In genomic region chr7:99422625-99423024, GRCh38 we compare ENCODE assay signal across 23 cellular contexts. TPM values are rescaled to one million over a fixed set of nuclear protein-coding genes. Genes with fewer than 3 reads are reported as not detected.
DNase-seq lines count a peak whose midpoint lies in the region; ATAC-seq and TF ChIP-seq lines count a peak whose summit lies in the region.
"Had no signal": no experiment of that assay in that cellular context is flagged by ENCODE, and none has a peak within 500 bp of the region (broad histone marks: within the 10 kb centered on the region; RNA-seq: fewer than 3 reads in every experiment).

No MANE protein-coding gene starts in this region.

- CTCF ChIA-PET in Caco-2 (lab: Charles Lee) = interaction anchor here (0.6 kb wide), 1 partner anchor 148 kb away, joined by 4 read pairs; no protein-coding TSS in a partner anchor

- H3K27me3 Mint-ChIP-seq in Caco-2 (ENCODE audit: insufficient read depth, unreplicated experiment) = no peaks in the 10 kb centered on the region
- H3K27me3 Mint-ChIP-seq in endothelial cell (ENCODE audit: unreplicated experiment) = peaks cover 2% of the 10 kb centered on the region
- no peaks in the 10 kb centered on the region for H3K27me3 Mint-ChIP-seq in type B pancreatic cell
- H3K27me3 Mint-ChIP-seq: IgD-negative memory B cell; naive thymus-derived CD4-positive, alpha-beta T cell had no signal

- H3K27ac Mint-ChIP-seq in Caco-2 (ENCODE audit: unreplicated experiment) = peak overlapping the region; percentile 28
- H3K27ac Mint-ChIP-seq in endothelial cell (ENCODE audit: unreplicated experiment) = no peak overlapping the region
- no peak overlapping the region for H3K27ac Mint-ChIP-seq in type B pancreatic cell
- H3K27ac Mint-ChIP-seq: activated T-helper 1 cell treated with anti-CD3 and anti-CD28 coated beads, Interleukin-12 subunit alpha, Interleukin-12 subunit beta, Interleukin-2, Interleukin-4 antibody, amounts not matched to agents 30 ng/mL and 10 ng/mL and 1 ng/mL, durations not matched to agents 14 hours and 24 hours and 36 hours had no signal

- H3K9me3 Mint-ChIP-seq in Caco-2 (ENCODE audit: unreplicated experiment) (no peaks in the 10 kb centered on the region), endothelial cell (ENCODE audit: unreplicated experiment) (no peaks in the 10 kb centered on the region), type B pancreatic cell (no peaks in the 10 kb centered on the region)
- H3K9me3 Mint-ChIP-seq: activated naive CD4-positive, alpha-beta T cell treated with anti-CD3 and anti-CD28 coated beads, Interleukin-2, amount 50 U/mL, for 72 hours; activated T-helper 1 cell treated with anti-CD3 and anti-CD28 coated beads, Interleukin-12 subunit alpha, Interleukin-12 subunit beta, Interleukin-2, Interleukin-4 antibody, amounts not matched to agents 30 ng/mL and 10 ng/mL and 1 ng/mL, durations not matched to agents 14 hours and 24 hours and 36 hours; IgD-negative memory B cell had no signal

- H3K4me1 Mint-ChIP-seq in Caco-2 (ENCODE audit: low read depth, unreplicated experiment) = peaks cover 9% of the 10 kb centered on the region
- H3K4me1 Mint-ChIP-seq in endothelial cell (ENCODE audit: unreplicated experiment) = no peaks in the 10 kb centered on the region
- H3K4me1 Mint-ChIP-seq in type B pancreatic cell (ENCODE audit: unreplicated experiment) = no peaks in the 10 kb centered on the region
- H3K4me1 Mint-ChIP-seq: CD14-positive monocyte; naive thymus-derived CD4-positive, alpha-beta T cell had no signal

- H3K36me3 ChIP-seq in Caco-2 (ENCODE audit: control insufficient read depth, insufficient read depth, low read length) = peaks cover 15% of the 10 kb centered on the region

- no peak for TF ChIP-seq CTCF in Caco-2 (IDR thresholded peaks at IDR 0.05; ENCODE audit: insufficient read depth in 1 of 2, low read depth in 1 of 2, low read length in 1 of 2, severe bottlenecking in 1 of 2, unreplicated experiment in 1 of 2)
- TF ChIP-seq CTCF in endothelial cell (IDR thresholded peaks at IDR 0.05; ENCODE audit: unreplicated experiment) = no peak
- TF ChIP-seq CTCF in type B pancreatic cell (conservative IDR thresholded peaks at IDR 0.05) = no peak

- no peaks in the 10 kb centered on the region for H3K27me3 ChIP-seq in Caco-2 (replicated peaks; ENCODE audit: control insufficient read depth, insufficient read depth, low read length)
- H3K27me3 ChIP-seq: dorsolateral prefrontal cortex, right atrium auricular region had no signal

- intact Hi-C loops in Caco-2 (cut with micrococcal nuclease; ENCODE audit: unreplicated experiment) = no loop called here

- BruUV-seq in Caco-2 (replicated peaks; lab: Mats Ljungman, UMichigan) = TSS peak; percentile 10

- POLR2A ChIA-PET in Caco-2 (lab: Charles Lee) = no interaction called here

- H3K4me3 Mint-ChIP-seq in Caco-2 (ENCODE audit: unreplicated experiment) (no peak overlapping the region), endothelial cell (ENCODE audit: unreplicated experiment) (peak overlapping the region; percentile 54), type B pancreatic cell (no peak overlapping the region)
- H3K4me3 Mint-ChIP-seq: activated T-helper 1 cell treated with anti-CD3 and anti-CD28 coated beads, Interleukin-12 subunit alpha, Interleukin-12 subunit beta, Interleukin-2, Interleukin-4 antibody, amounts not matched to agents 30 ng/mL and 10 ng/mL and 1 ng/mL, durations not matched to agents 14 hours and 24 hours and 36 hours; CD14-positive monocyte; IgD-negative memory B cell; naive thymus-derived CD4-positive, alpha-beta T cell had no signal

- 0 out of 2 replicates have a peak, but pooled peaks cover 5% of the 10 kb centered on the region for H3K4me1 ChIP-seq in Caco-2
- H3K4me1 ChIP-seq: HAP-1, right atrium auricular region had no signal

- DNase-seq in Caco-2 = no peak
- peak; percentile 60 to 69 for DNase-seq in NCI-H187 (lab: John Stamatoyannopoulos, UW)
- peak; percentile 81 for DNase-seq in NCI-H526 treated with DMSO at 0.1 percent for 48 hours (lab: John Stamatoyannopoulos, UW)
- no peak for DNase-seq in endothelial cell (ENCODE audit: low spot score)
- DNase-seq in type B pancreatic cell (ENCODE audit: extremely low spot score, unreplicated experiment) = no peak
- DNase-seq in stimulated activated CD4-positive, alpha-beta T cell treated with anti-CD3 and anti-CD28 coated beads, Interleukin-4, amount 100 ng/mL, for 24 hours = no peak
- DNase-seq: central memory CD4-positive, alpha-beta T cell; dorsolateral prefrontal cortex; GDM1; naive thymus-derived CD4-positive, alpha-beta T cell; NCI-H1694; NCI-H82; SIG-M5; stimulated activated CD8-positive, alpha-beta memory T cell treated with anti-CD3 and anti-CD28 coated beads, Interleukin-4, amount 100 ng/mL, for 48 hours; T-helper 1 cell had no signal

- no peak overlapping the region for H3K4me3 ChIP-seq in Caco-2 (ENCODE audit: low read depth, low read length)
- H3K4me3 ChIP-seq: dorsolateral prefrontal cortex, HAP-1, right atrium auricular region had no signal

- H3K36me3 Mint-ChIP-seq in Caco-2 (ENCODE audit: insufficient read depth, unreplicated experiment) (peaks cover 92% of the 10 kb centered on the region), endothelial cell (ENCODE audit: low read depth, unreplicated experiment) (peaks cover 35% of the 10 kb centered on the region), type B pancreatic cell (peaks cover 6% of the 10 kb centered on the region)

- ATAC-seq in GM19395 (IDR thresholded peaks at IDR 0.05; ENCODE audit: unreplicated experiment) = no peak
- ATAC-seq: activated naive CD4-positive, alpha-beta T cell treated with anti-CD3 and anti-CD28 coated beads, Interleukin-2, amount 50 U/mL, for 72 hours; left lobe of liver; naive thymus-derived CD4-positive, alpha-beta T cell had no signal

- no peaks in the 10 kb centered on the region for H3K9me3 ChIP-seq in Caco-2
- H3K9me3 ChIP-seq: HAP-1, right atrium auricular region had no signal

RNA-seq across cellular contexts. Expression of gene BUD31, which starts 13.9 kb away (rescaled TPM):
- total RNA-seq in Caco-2 (2022) (199 and 220 TPM in 2 replicates), endothelial cell (ENCODE audit: unreplicated experiment) (73.4 TPM), type B pancreatic cell (ENCODE audit: low replicate concordance) (102 and 166 TPM in 2 replicates)

RNA-seq across cellular contexts. Expression of gene PDAP1, which starts 14.2 kb away (rescaled TPM):
- total RNA-seq in Caco-2 (2022) = 180 and 191 TPM in 2 replicates
- total RNA-seq in endothelial cell (ENCODE audit: unreplicated experiment) = 107 TPM
- total RNA-seq in type B pancreatic cell (ENCODE audit: low replicate concordance) = 112 and 115 TPM in 2 replicates

RNA-seq across cellular contexts. Expression of gene PTCD1, which starts 16.0 kb away (rescaled TPM):
- total RNA-seq in Caco-2 (2022) (59.6 TPM in 2 replicates), endothelial cell (ENCODE audit: unreplicated experiment) (7.1 TPM), type B pancreatic cell (ENCODE audit: low replicate concordance) (7.9 and 11.3 TPM in 2 replicates)

RNA-seq across cellular contexts. Expression of gene CPSF4, which starts 16.1 kb away (rescaled TPM):
- total RNA-seq in Caco-2 (2022) (133 and 158 TPM in 2 replicates), endothelial cell (ENCODE audit: unreplicated experiment) (40.5 TPM), type B pancreatic cell (ENCODE audit: low replicate concordance) (48.4 and 64.1 TPM in 2 replicates)

RNA-seq across cellular contexts. Expression of gene ATP5MF, which starts 43.3 kb away (rescaled TPM):
- total RNA-seq in Caco-2 (2022) = 554 and 595 TPM in 2 replicates
- 281 TPM for total RNA-seq in endothelial cell (ENCODE audit: unreplicated experiment)
- total RNA-seq in type B pancreatic cell (ENCODE audit: low replicate concordance) = 345 and 403 TPM in 2 replicates

Comparison
In these comparisons a context has a peak if more than half of its experiments do, and no peak if none do; other contexts are left out.
1. DNase-seq: peak in NCI-H187 (2 of 2) and NCI-H526 treated with DMSO at 0.1 percent for 48 hours (single experiment); none in Caco-2 (0 of 2), endothelial cell (single experiment), type B pancreatic cell (single experiment) and stimulated activated CD4-positive, alpha-beta T cell treated with anti-CD3 and anti-CD28 coated beads, Interleukin-4, amount 100 ng/mL, for 24 hours (single experiment).